In genomic region chr1:12620142-12620865, GRCh38 we compare ENCODE assay signal across 10 cellular contexts. TPM values are rescaled to one million over a fixed set of nuclear protein-coding genes. Genes with fewer than 3 reads are reported as not detected.
DNase-seq lines count a peak whose midpoint lies in the region; ATAC-seq lines count a peak whose summit lies in the region.
"Had no signal": no experiment of that assay in that cellular context is flagged by ENCODE, and none has a peak within 500 bp of the region (broad histone marks: within the 10 kb centered on the region; RNA-seq: fewer than 3 reads in every experiment).

No MANE protein-coding gene starts in this region.

- H3K4me3 ChIP-seq in BLaER1 (no peak overlapping the region), HUES6 (ENCODE audit: low read depth, low read length) (0 out of 2 replicates have a peak overlapping the region, but pooled peaks have one; percentile 73), muscle layer of colon (ENCODE audit: low read depth in 1 of 2, low read length in 2 of 2) (no peak overlapping the region), MG63 (no peak overlapping the region)

- H3K9me3 ChIP-seq in BLaER1 (no peaks in the 10 kb centered on the region), HUES6 (ENCODE audit: control insufficient read depth, insufficient read depth, low read depth, low read length) (no peaks in the 10 kb centered on the region), muscle layer of colon (ENCODE audit: low read length) (no peaks in the 10 kb centered on the region), MG63 (no peaks in the 10 kb centered on the region)

- no peaks in the 10 kb centered on the region for H3K36me3 ChIP-seq in BLaER1
- H3K36me3 ChIP-seq in HUES6 (ENCODE audit: control insufficient read depth, insufficient read depth, low read length), result no peaks in the 10 kb centered on the region
- no peaks in the 10 kb centered on the region for H3K36me3 ChIP-seq in muscle layer of colon (ENCODE audit: insufficient read depth, low read length)
- peaks cover 13% of the 10 kb centered on the region for H3K36me3 ChIP-seq in MG63

- H3K4me2 ChIP-seq in BLaER1, result peak overlapping the region; percentile 94

- H3K4me1 ChIP-seq in BLaER1 (peaks cover 89% of the 10 kb centered on the region), HUES6 (ENCODE audit: control insufficient read depth, insufficient read depth, low read length) (peaks cover 19% of the 10 kb centered on the region), muscle layer of colon (ENCODE audit: insufficient read depth, low read length) (peaks cover 47% of the 10 kb centered on the region)

- H3K9ac ChIP-seq in BLaER1 (0 out of 2 replicates have a peak overlapping the region, but pooled peaks have one; percentile 9), HUES6 (ENCODE audit: low read length) (peak overlapping the region; percentile 20), muscle layer of colon (ENCODE audit: low read length) (peak overlapping the region; percentile 49)

- H4K20me1 ChIP-seq in BLaER1, result peaks cover 13% of the 10 kb centered on the region

- H3K27me3 ChIP-seq in BLaER1, result peaks cover 42% of the 10 kb centered on the region
- peaks cover 3% of the 10 kb centered on the region; the same call in 1 of the 2 replicates for H3K27me3 ChIP-seq in HUES6 (ENCODE audit: control insufficient read depth, insufficient read depth, low read length)
- no peaks in the 10 kb centered on the region for H3K27me3 ChIP-seq in muscle layer of colon (ENCODE audit: control insufficient read depth in 1 of 2, insufficient read depth in 2 of 2, low read length in 2 of 2)
- no peaks in the 10 kb centered on the region for H3K27me3 ChIP-seq in MG63

- H3K27ac ChIP-seq in BLaER1, result no peak overlapping the region
- H3K27ac ChIP-seq in HUES6 (ENCODE audit: low read depth, low read length), result no peak overlapping the region
- peak overlapping the region; percentile 97 for H3K27ac ChIP-seq in muscle layer of colon (ENCODE audit: low read depth, low read length)

- ATAC-seq in HG02610 (IDR thresholded peaks at IDR 0.05; ENCODE audit: unreplicated experiment) (no peak), GM19351 (IDR thresholded peaks at IDR 0.05; ENCODE audit: unreplicated experiment) (no peak)

- peak; percentile 40 for DNase-seq in activated T-cell treated with anti-CD3 and anti-CD28 coated beads, Interleukin-2, amount 50 U/mL, for 1 hour
- DNase-seq in DMS153 (lab: John Stamatoyannopoulos, UW), result no peak
- DNase-seq in MG63, result no peak

RNA-seq across cellular contexts. Expression of gene DHRS3, which starts 2.3 kb away (rescaled TPM):
- total RNA-seq in MG63 (2014; rRNA removed; shearing (Covaris generic); ENCODE audit: low replicate concordance), result 229 and 317 TPM in 2 replicates

RNA-seq across cellular contexts. Expression of gene AADACL4, which starts 23.6 kb away (rescaled TPM):
- not detected in 2 replicates for total RNA-seq in MG63 (2014; rRNA removed; shearing (Covaris generic); ENCODE audit: low replicate concordance)
- total RNA-seq: liver, temporal lobe had no signal
